ENCODE assay signal across 8 cellular contexts in genomic region chr15:44719293-44719999, GRCh38. TPM values are rescaled to one million over a fixed set of nuclear protein-coding genes. Genes with fewer than 3 reads are reported as not detected.
A peak's percentile ranks its signal among the peaks of the same experiment; 100 is the strongest.
DNase-seq lines count a peak whose midpoint lies in the region; ATAC-seq and TF ChIP-seq lines count a peak whose summit lies in the region.

No MANE protein-coding gene starts in this region.

- H3K36me3 Mint-ChIP-seq in CD14-positive monocyte (peaks cover 51 to 52% of the 10 kb centered on the region in 2 donors), immature natural killer cell (peaks cover 48 to 55% (median 51%) of the 10 kb centered on the region in 3 donors)

- H3K4me1 Mint-ChIP-seq in CD14-positive monocyte: peaks cover 84% of the 10 kb centered on the region
- peaks cover 89 to 94% of the 10 kb centered on the region in 2 donors for H3K4me1 Mint-ChIP-seq in immature natural killer cell

- intact Hi-C loops in CD14-positive monocyte (cut with micrococcal nuclease): loop anchor here in 1 of 2 donors (5.0 kb wide), 1 partner anchor 182 kb away; the partner anchor contains the start of gene EIF3J

- TF ChIP-seq CTCF in CD14-positive monocyte (IDR thresholded peaks at IDR 0.05): no peak

- H3K9me3 Mint-ChIP-seq in CD14-positive monocyte (peaks cover 0 to 4% (median 0%) of the 10 kb centered on the region in 7 donors), immature natural killer cell (no peaks in the 10 kb centered on the region)

- H3K27me3 Mint-ChIP-seq in CD14-positive monocyte (ENCODE audit: low read depth in 3 of 3): peaks cover 0 to 2% (median 0%) of the 10 kb centered on the region in 3 donors
- peaks cover 14 to 32% (median 28%) of the 10 kb centered on the region in 3 donors for H3K27me3 Mint-ChIP-seq in immature natural killer cell (ENCODE audit: low read depth in 3 of 3)

- DNase-seq in CD14-positive monocyte (ENCODE audit: low spot score) (no peak), immature natural killer cell (peak; percentile 53 to 62 (median 55)), kidney tubule cell (ENCODE audit: low spot score) (no peak), iPS-NIHi11 (ENCODE audit: low spot score) (no peak), hypothalamus (lab: John Stamatoyannopoulos, UW) (no peak)

- ATAC-seq in GM19324 (IDR thresholded peaks at IDR 0.05; ENCODE audit: low FRiP score, unreplicated experiment) (peak; percentile 42), HG03354 (IDR thresholded peaks at IDR 0.05; ENCODE audit: poor library complexity, severe bottlenecking, unreplicated experiment) (peak; percentile 57)
- peak; percentile 70 to 71 for ATAC-seq in activated CD4-positive, CD25-positive, alpha-beta regulatory T cell treated with anti-CD3 and anti-CD28 coated beads, Interleukin-2, amount 50 U/mL, for 24 hours

- H3K27ac Mint-ChIP-seq in CD14-positive monocyte: peak overlapping the region; percentile 79 to 99 (median 91)
- H3K27ac Mint-ChIP-seq in immature natural killer cell: peak overlapping the region; percentile 92 to 100 (median 96)

- H3K4me3 Mint-ChIP-seq in CD14-positive monocyte: no peak overlapping the region
- peak overlapping the region; percentile 66 to 78 (median 73) for H3K4me3 Mint-ChIP-seq in immature natural killer cell

RNA-seq across cellular contexts. Expression of gene B2M, which starts 8.1 kb away (rescaled TPM):
- polyA plus RNA-seq in CD14-positive monocyte (over 10,000 TPM; 28,259 to 28,278 TPM), immature natural killer cell (over 10,000 TPM; 41,154 to 70,702 (median 45,494) TPM)

RNA-seq across cellular contexts. Expression of gene PATL2, which starts 8.3 kb away (rescaled TPM):
- polyA plus RNA-seq in CD14-positive monocyte (1 to 10 TPM; 1.8 to 1.9 TPM), immature natural killer cell (10 to 100 TPM; 24.8 to 49.1 (median 41.4) TPM)

RNA-seq across cellular contexts. Expression of gene TRIM69, which starts 16.9 kb away (rescaled TPM):
- polyA plus RNA-seq in CD14-positive monocyte (10 to 100 TPM; 15.8 to 18.2 TPM), immature natural killer cell (10 to 100 TPM; 14.9 to 23.4 (median 19.0) TPM)

RNA-seq across cellular contexts. Expression of gene SPG11, which starts 56.0 kb away (rescaled TPM):
- polyA plus RNA-seq in CD14-positive monocyte (10 to 100 TPM; 26.4 to 50.4 TPM), immature natural killer cell (10 to 100 TPM; 22.0 to 37.3 (median 26.1) TPM)

Comparison
In these comparisons a context has a peak if more than half of its experiments do, and no peak if none do; other contexts are left out.
1. DNase-seq: peak in immature natural killer cell (3 of 3); none in CD14-positive monocyte (single experiment), kidney tubule cell (single experiment), iPS-NIHi11 (single experiment) and hypothalamus (0 of 51).
2. H3K4me3 Mint-ChIP-seq: peak in immature natural killer cell (5 of 5); none in CD14-positive monocyte (0 of 2).
3. RNA of gene PATL2, which starts 8.3 kb away (polyA plus RNA-seq): 24.8 to 49.1 TPM in immature natural killer cell; 1.8 to 1.9 TPM in CD14-positive monocyte; every median in the first group is over 4 times any median in the second.
4. Peak in every context shown above with its lines, with median percentiles within 50 percentile points of each other: ATAC-seq.